ENCODE assay signal across 8 cellular contexts in genomic region chr13:113296842-113297369, GRCh38. TPM values are rescaled to one million over a fixed set of nuclear protein-coding genes. Genes with fewer than 3 reads are reported as not detected.
A peak's percentile ranks its signal among the peaks of the same experiment; 100 is the strongest.
DNase-seq lines count a peak whose midpoint lies in the region; ATAC-seq and TF ChIP-seq lines count a peak whose summit lies in the region.

LAMP1 (plus strand) TSS chr13:113297239; CDS start chr13:113297435, 196 bp downstream.

- peak within 1 kb of the TSS; percentile 93 for H3K4me3 ChIP-seq in BLaER1
- H3K4me3 ChIP-seq in colonic mucosa: peak within 1 kb of the TSS; percentile 96

- H3K9me3 ChIP-seq in BLaER1 (no peaks in the 10 kb centered on the region), colonic mucosa (no peaks in the 10 kb centered on the region)

- H3K9me3 Mint-ChIP-seq in activated CD4-positive, alpha-beta T cell treated with anti-CD3 and anti-CD28 coated beads, Interleukin-2, amount 10 ng/mL, durations not matched to agents 24 days and 14 days: peaks cover 6% of the 10 kb centered on the region

- H4K20me1 ChIP-seq in BLaER1: peaks cover 43% of the 10 kb centered on the region

- H3K4me1 ChIP-seq in BLaER1 (peaks cover 32% of the 10 kb centered on the region), colonic mucosa (peaks cover 3% of the 10 kb centered on the region)

- H3K4me3 Mint-ChIP-seq in activated CD4-positive, alpha-beta T cell treated with anti-CD3 and anti-CD28 coated beads, Interleukin-2, amount 10 ng/mL, durations not matched to agents 24 days and 14 days: peak within 1 kb of the TSS; percentile 97

- peaks cover 32% of the 10 kb centered on the region for H3K27me3 Mint-ChIP-seq in activated CD4-positive, alpha-beta T cell treated with anti-CD3 and anti-CD28 coated beads, Interleukin-2, amount 10 ng/mL, durations not matched to agents 24 days and 14 days

- intact Hi-C loops in activated CD4-positive, alpha-beta T cell treated with anti-CD3 and anti-CD28 coated beads, Interleukin-2, amount 10 ng/mL, durations not matched to agents 24 days and 14 days (cut with micrococcal nuclease): loop anchor here (1.0 to 10.0 kb wide), 4 partner anchors 89 to 352 kb away; partner anchors contain the start of genes DCUN1D2 and PCID2
- intact Hi-C loops in colonic mucosa (cut with DNase I): loop anchor here (2.0 kb wide), 1 partner anchor 66 kb away; no protein-coding TSS in a partner anchor

- no peak for TF ChIP-seq CTCF in colonic mucosa (IDR thresholded peaks at IDR 0.05)

- H3K27me3 ChIP-seq in BLaER1: peaks cover 27% of the 10 kb centered on the region
- no peaks in the 10 kb centered on the region for H3K27me3 ChIP-seq in colonic mucosa
- H3K27me3 ChIP-seq in layer of hippocampus (ENCODE audit: control insufficient read depth, insufficient read depth, low read length): no peaks in the 10 kb centered on the region

- H3K36me3 ChIP-seq in BLaER1: 0 out of 2 replicates have a peak, but pooled peaks cover 12% of the 10 kb centered on the region
- H3K36me3 ChIP-seq in colonic mucosa: no peaks in the 10 kb centered on the region

- peaks cover 27% of the 10 kb centered on the region for H3K4me1 Mint-ChIP-seq in activated CD4-positive, alpha-beta T cell treated with anti-CD3 and anti-CD28 coated beads, Interleukin-2, amount 10 ng/mL, durations not matched to agents 24 days and 14 days

- ATAC-seq in GM19328 (IDR thresholded peaks at IDR 0.05; ENCODE audit: unreplicated experiment): peak; percentile 80
- ATAC-seq in HG03469 (IDR thresholded peaks at IDR 0.05; ENCODE audit: unreplicated experiment): peak; percentile 74

- H3K27ac Mint-ChIP-seq in activated CD4-positive, alpha-beta T cell treated with anti-CD3 and anti-CD28 coated beads, Interleukin-2, amount 10 ng/mL, durations not matched to agents 24 days and 14 days: peak within 1 kb of the TSS; percentile 98

- peak within 1 kb of the TSS; percentile 93 for H3K4me2 ChIP-seq in BLaER1

- H3K36me3 Mint-ChIP-seq in activated CD4-positive, alpha-beta T cell treated with anti-CD3 and anti-CD28 coated beads, Interleukin-2, amount 10 ng/mL, durations not matched to agents 24 days and 14 days (ENCODE audit: low read depth): peaks cover 8% of the 10 kb centered on the region

- peak within 1 kb of the TSS; percentile 93 for H3K27ac ChIP-seq in BLaER1
- H3K27ac ChIP-seq in colonic mucosa: peak within 1 kb of the TSS; percentile 70
- peak within 1 kb of the TSS; percentile 91 for H3K27ac ChIP-seq in layer of hippocampus (ENCODE audit: low read depth, low read length)

- peak within 1 kb of the TSS; percentile 96 for H3K9ac ChIP-seq in BLaER1
- H3K9ac ChIP-seq in colonic mucosa (ENCODE audit: low read depth in 2 of 2, low read length in 2 of 2): peak within 1 kb of the TSS; percentile 82 to 93

- peak; percentile 91 for DNase-seq in NCI-H526 treated with DMSO at 0.1 percent for 48 hours (lab: John Stamatoyannopoulos, UW)
- DNase-seq in activated CD4-positive, alpha-beta T cell treated with anti-CD3 and anti-CD28 coated beads, Interleukin-2, amount 10 ng/mL, durations not matched to agents 24 days and 14 days: peak; percentile 100
- peak; percentile 97 for DNase-seq in colonic mucosa
- peak; percentile 99 to 100 (median 100) for DNase-seq in stimulated activated CD4-positive, alpha-beta T cell treated with anti-CD3 and anti-CD28 coated beads, Interleukin-1b, Interleukin-23, amount 100 ng/mL, for 24 hours (ENCODE audit: low read depth in 4 of 4, low spot score in 1 of 4)

RNA-seq across cellular contexts. Expression of gene LAMP1, which starts in this region (rescaled TPM):
- total RNA-seq in activated CD4-positive, alpha-beta T cell treated with anti-CD3 and anti-CD28 coated beads, Interleukin-2, amount 10 ng/mL, durations not matched to agents 24 days and 14 days: 55.3 and 57.5 TPM in 2 replicates
- total RNA-seq in colonic mucosa: 100 to 1,000 TPM; 184 to 226 TPM

Comparison
In these comparisons a context has a peak if more than half of its experiments do, and no peak if none do; other contexts are left out.
1. Peak in every context shown above with its lines: DNase-seq, ATAC-seq, H3K4me3 ChIP-seq and H3K27ac ChIP-seq.